In genomic region chr2:224219781-224220180, GRCh38 we compare ENCODE assay signal across 20 cellular contexts.
"Had no signal": no experiment of that assay in that cellular context is flagged by ENCODE, and none has a peak within 500 bp of the region (broad histone marks: within the 10 kb centered on the region; RNA-seq: fewer than 3 reads in every experiment).

No MANE protein-coding gene starts in this region.

- H3K36me3 ChIP-seq: esophagus squamous epithelium, left ventricle myocardium inferior, neutrophil, spleen, stomach had no signal

- H3K36me3 Mint-ChIP-seq: naive thymus-derived CD4-positive, alpha-beta T cell; stimulated activated naive B cell treated with anti-CD40 and anti-IgM and Interleukin-4, amounts not matched to agents 10 μg/mL and 1 μg/mL and 100 μg/mL, for 72 hours; type B pancreatic cell had no signal

- H3K27me3 ChIP-seq: esophagus squamous epithelium, foreskin keratinocyte, hepatocyte, neutrophil had no signal

- H3K4me1 ChIP-seq: left ventricle myocardium inferior, spleen, stomach had no signal

- H3K27ac Mint-ChIP-seq: dendritic cell treated with granulocyte-macrophage colony-stimulating factor and Interleukin-4, amounts not matched to agents 40 ng/mL and 50 ng/mL, for 4 days; naive thymus-derived CD4-positive, alpha-beta T cell; stimulated activated naive B cell treated with anti-CD40 and anti-IgM and Interleukin-4, amounts not matched to agents 10 μg/mL and 1 μg/mL and 100 μg/mL, for 72 hours; type B pancreatic cell had no signal

- H3K79me2 ChIP-seq: hepatocyte had no signal

- H3K27ac ChIP-seq: esophagus squamous epithelium, hepatocyte, left ventricle myocardium inferior, neutrophil, spleen, stomach had no signal

- H3K4me3 ChIP-seq: esophagus squamous epithelium, hepatocyte, left ventricle myocardium inferior, lung, spleen, stomach had no signal

- DNase-seq: esophagus squamous epithelium; foreskin keratinocyte; head of caudate nucleus; kidney; left cardiac atrium; left ventricle myocardium inferior; naive thymus-derived CD4-positive, alpha-beta T cell; posterior cingulate gyrus; spleen; stimulated activated CD4-positive, alpha-beta T cell treated with anti-CD3 and anti-CD28 coated beads, Interleukin-2, amount 100 ng/mL, for 24 hours; stimulated activated CD4-positive, alpha-beta T cell treated with anti-CD3 and anti-CD28 coated beads, Interleukin-4, amount 100 ng/mL, for 4 hours; stimulated activated naive B cell treated with anti-CD40 and anti-IgM and Interleukin-4, amounts not matched to agents 10 μg/mL and 1 μg/mL and 100 μg/mL, for 72 hours; stomach; substantia nigra had no signal

- H3K4me2 ChIP-seq: hepatocyte had no signal

- H3K4me1 Mint-ChIP-seq: naive thymus-derived CD4-positive, alpha-beta T cell; stimulated activated naive B cell treated with anti-CD40 and anti-IgM and Interleukin-4, amounts not matched to agents 10 μg/mL and 1 μg/mL and 100 μg/mL, for 72 hours had no signal

- H3K9me3 Mint-ChIP-seq: dendritic cell treated with granulocyte-macrophage colony-stimulating factor and Interleukin-4, amounts not matched to agents 40 ng/mL and 50 ng/mL, for 4 days; stimulated activated naive B cell treated with anti-CD40 and anti-IgM and Interleukin-4, amounts not matched to agents 10 μg/mL and 1 μg/mL and 100 μg/mL, for 72 hours had no signal

- H3K9me3 ChIP-seq: esophagus squamous epithelium, neutrophil, spleen, stomach had no signal

- H2AFZ ChIP-seq: hepatocyte had no signal

- ATAC-seq: foreskin keratinocyte; left cardiac atrium; naive thymus-derived CD4-positive, alpha-beta T cell; sciatic nerve; stimulated activated naive B cell treated with anti-CD40 and anti-IgM and Interleukin-4, amounts not matched to agents 10 μg/mL and 1 μg/mL and 100 μg/mL, for 72 hours had no signal

- H3K4me3 Mint-ChIP-seq: dendritic cell treated with granulocyte-macrophage colony-stimulating factor and Interleukin-4, amounts not matched to agents 40 ng/mL and 50 ng/mL, for 4 days; naive thymus-derived CD4-positive, alpha-beta T cell; stimulated activated naive B cell treated with anti-CD40 and anti-IgM and Interleukin-4, amounts not matched to agents 10 μg/mL and 1 μg/mL and 100 μg/mL, for 72 hours; type B pancreatic cell had no signal
